Comparison of ENCODE assay signal across 2 cellular contexts in the genomic region with DNA sequence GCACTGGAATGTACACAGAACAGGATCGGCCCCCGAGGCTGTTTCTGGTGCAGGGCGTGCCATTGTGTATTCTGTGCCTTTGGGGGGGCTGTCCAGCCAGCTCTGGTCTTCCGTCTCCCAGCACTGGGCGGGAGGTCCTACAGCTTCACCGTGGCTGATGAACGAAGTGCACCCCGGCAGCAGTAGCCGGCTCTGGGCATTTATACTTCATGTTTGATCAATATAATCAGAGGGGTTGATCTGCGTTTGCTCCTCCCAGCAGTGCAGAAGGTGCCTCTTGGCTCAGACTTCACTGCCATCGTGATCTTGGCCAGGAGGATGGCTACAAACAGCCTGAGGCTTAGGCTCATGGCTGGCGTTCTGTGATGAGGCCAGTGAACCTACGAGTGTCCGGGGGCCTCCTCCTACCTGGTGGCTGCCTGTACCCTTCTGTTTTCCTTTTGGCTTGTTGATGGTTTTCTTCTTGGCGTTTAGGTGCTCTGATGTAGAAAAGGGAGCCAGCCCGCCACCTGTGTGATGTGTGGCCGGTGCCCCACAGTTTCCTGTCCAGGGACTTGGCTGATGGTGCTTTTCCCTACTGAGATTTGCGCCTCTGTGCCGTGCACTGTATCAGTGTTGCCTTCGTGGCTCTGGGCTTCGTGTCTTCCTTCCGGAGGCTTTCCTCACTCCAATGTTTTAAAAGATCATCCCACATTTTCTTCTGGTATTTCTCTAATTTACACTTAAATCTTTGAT.
A peak's percentile ranks its signal among the peaks of the same experiment; 100 is the strongest.
TF ChIP-seq lines count a peak whose summit lies in the region.

No MANE protein-coding gene starts in this region.

TF ChIP-seq in liver, 16 proteins besides CTCF, POLR2A, EP300 and RAD21:
- TF ChIP-seq YY1 (IDR thresholded peaks at IDR 0.05): peak; percentile 14
- no peak for TF ChIP-seq HNF4G (IDR thresholded peaks at IDR 0.05)
- TF ChIP-seq JUND (IDR thresholded peaks at IDR 0.05): no peak
- TF ChIP-seq RXRA (IDR thresholded peaks at IDR 0.05): peak in 1 of 2 donors; percentile 6

TF ChIP-seq in HepG2, 621 proteins besides CTCF, POLR2A, EP300 and RAD21:
- TF ChIP-seq, protein P1, sequence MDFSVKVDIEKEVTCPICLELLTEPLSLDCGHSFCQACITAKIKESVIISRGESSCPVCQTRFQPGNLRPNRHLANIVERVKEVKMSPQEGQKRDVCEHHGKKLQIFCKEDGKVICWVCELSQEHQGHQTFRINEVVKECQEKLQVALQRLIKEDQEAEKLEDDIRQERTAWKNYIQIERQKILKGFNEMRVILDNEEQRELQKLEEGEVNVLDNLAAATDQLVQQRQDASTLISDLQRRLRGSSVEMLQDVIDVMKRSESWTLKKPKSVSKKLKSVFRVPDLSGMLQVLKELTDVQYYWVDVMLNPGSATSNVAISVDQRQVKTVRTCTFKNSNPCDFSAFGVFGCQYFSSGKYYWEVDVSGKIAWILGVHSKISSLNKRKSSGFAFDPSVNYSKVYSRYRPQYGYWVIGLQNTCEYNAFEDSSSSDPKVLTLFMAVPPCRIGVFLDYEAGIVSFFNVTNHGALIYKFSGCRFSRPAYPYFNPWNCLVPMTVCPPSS (IDR thresholded peaks at IDR 0.05): no peak
- TF ChIP-seq TEAD3 (CRISPR knock-in tag; optimal IDR thresholded peaks at IDR 0.05; ENCODE audit: borderline replicate concordance) (no peak), ZNF83 (CRISPR knock-in tag; IDR thresholded peaks at IDR 0.05; ENCODE audit: borderline replicate concordance) (no peak), SOX5 (CRISPR knock-in tag; IDR thresholded peaks at IDR 0.05; ENCODE audit: borderline replicate concordance) (no peak), NFATC3 (CRISPR knock-in tag; IDR thresholded peaks at IDR 0.05) (no peak), ZNF260 (CRISPR knock-in tag; IDR thresholded peaks at IDR 0.05; ENCODE audit: borderline replicate concordance, low read depth) (no peak), ZNF569 (CRISPR knock-in tag; IDR thresholded peaks at IDR 0.05; ENCODE audit: borderline replicate concordance) (no peak), ARNT2 (CRISPR knock-in tag; IDR thresholded peaks at IDR 0.05; ENCODE audit: low read depth) (no peak), NCOA1 (CRISPR knock-in tag; IDR thresholded peaks at IDR 0.05) (no peak), ZNF670 (CRISPR knock-in tag; IDR thresholded peaks at IDR 0.05; ENCODE audit: borderline replicate concordance) (no peak), SRY (CRISPR knock-in tag; IDR thresholded peaks at IDR 0.05) (no peak)
- TF ChIP-seq, protein P2, sequence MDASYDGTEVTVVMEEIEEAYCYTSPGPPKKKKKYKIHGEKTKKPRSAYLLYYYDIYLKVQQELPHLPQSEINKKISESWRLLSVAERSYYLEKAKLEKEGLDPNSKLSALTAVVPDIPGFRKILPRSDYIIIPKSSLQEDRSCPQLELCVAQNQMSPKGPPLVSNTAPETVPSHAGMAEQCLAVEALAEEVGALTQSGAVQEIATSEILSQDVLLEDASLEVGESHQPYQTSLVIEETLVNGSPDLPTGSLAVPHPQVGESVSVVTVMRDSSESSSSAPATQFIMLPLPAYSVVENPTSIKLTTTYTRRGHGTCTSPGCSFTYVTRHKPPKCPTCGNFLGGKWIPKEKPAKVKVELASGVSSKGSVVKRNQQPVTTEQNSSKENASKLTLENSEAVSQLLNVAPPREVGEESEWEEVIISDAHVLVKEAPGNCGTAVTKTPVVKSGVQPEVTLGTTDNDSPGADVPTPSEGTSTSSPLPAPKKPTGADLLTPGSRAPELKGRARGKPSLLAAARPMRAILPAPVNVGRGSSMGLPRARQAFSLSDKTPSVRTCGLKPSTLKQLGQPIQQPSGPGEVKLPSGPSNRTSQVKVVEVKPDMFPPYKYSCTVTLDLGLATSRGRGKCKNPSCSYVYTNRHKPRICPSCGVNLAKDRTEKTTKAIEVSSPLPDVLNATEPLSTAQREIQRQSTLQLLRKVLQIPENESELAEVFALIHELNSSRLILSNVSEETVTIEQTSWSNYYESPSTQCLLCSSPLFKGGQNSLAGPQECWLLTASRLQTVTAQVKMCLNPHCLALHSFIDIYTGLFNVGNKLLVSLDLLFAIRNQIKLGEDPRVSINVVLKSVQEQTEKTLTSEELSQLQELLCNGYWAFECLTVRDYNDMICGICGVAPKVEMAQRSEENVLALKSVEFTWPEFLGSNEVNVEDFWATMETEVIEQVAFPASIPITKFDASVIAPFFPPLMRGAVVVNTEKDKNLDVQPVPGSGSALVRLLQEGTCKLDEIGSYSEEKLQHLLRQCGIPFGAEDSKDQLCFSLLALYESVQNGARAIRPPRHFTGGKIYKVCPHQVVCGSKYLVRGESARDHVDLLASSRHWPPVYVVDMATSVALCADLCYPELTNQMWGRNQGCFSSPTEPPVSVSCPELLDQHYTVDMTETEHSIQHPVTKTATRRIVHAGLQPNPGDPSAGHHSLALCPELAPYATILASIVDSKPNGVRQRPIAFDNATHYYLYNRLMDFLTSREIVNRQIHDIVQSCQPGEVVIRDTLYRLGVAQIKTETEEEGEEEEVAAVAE (CRISPR knock-in tag; IDR thresholded peaks at IDR 0.05; ENCODE audit: borderline replicate concordance): no peak
- TF ChIP-seq, protein P3, sequence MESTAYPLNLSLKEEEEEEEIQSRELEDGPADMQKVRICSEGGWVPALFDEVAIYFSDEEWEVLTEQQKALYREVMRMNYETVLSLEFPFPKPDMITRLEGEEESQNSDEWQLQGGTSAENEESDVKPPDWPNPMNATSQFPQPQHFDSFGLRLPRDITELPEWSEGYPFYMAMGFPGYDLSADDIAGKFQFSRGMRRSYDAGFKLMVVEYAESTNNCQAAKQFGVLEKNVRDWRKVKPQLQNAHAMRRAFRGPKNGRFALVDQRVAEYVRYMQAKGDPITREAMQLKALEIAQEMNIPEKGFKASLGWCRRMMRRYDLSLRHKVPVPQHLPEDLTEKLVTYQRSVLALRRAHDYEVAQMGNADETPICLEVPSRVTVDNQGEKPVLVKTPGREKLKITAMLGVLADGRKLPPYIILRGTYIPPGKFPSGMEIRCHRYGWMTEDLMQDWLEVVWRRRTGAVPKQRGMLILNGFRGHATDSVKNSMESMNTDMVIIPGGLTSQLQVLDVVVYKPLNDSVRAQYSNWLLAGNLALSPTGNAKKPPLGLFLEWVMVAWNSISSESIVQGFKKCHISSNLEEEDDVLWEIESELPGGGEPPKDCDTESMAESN (CRISPR knock-in tag; conservative IDR thresholded peaks at IDR 0.05): no peak
- TF ChIP-seq, protein P4, sequence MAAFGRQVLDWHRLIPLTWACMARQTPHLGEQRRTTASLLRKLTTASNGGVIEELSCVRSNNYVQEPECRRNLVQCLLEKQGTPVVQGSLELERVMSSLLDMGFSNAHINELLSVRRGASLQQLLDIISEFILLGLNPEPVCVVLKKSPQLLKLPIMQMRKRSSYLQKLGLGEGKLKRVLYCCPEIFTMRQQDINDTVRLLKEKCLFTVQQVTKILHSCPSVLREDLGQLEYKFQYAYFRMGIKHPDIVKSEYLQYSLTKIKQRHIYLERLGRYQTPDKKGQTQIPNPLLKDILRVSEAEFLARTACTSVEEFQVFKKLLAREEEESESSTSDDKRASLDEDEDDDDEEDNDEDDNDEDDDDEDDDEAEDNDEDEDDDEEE (CRISPR knock-in tag; IDR thresholded peaks at IDR 0.05): no peak
- TF ChIP-seq, protein P5, sequence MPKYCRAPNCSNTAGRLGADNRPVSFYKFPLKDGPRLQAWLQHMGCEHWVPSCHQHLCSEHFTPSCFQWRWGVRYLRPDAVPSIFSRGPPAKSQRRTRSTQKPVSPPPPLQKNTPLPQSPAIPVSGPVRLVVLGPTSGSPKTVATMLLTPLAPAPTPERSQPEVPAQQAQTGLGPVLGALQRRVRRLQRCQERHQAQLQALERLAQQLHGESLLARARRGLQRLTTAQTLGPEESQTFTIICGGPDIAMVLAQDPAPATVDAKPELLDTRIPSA (CRISPR knock-in tag; IDR thresholded peaks at IDR 0.05; ENCODE audit: borderline replicate concordance): no peak
